Comparison of ENCODE assay signal across 15 cellular contexts in the genomic region with DNA sequence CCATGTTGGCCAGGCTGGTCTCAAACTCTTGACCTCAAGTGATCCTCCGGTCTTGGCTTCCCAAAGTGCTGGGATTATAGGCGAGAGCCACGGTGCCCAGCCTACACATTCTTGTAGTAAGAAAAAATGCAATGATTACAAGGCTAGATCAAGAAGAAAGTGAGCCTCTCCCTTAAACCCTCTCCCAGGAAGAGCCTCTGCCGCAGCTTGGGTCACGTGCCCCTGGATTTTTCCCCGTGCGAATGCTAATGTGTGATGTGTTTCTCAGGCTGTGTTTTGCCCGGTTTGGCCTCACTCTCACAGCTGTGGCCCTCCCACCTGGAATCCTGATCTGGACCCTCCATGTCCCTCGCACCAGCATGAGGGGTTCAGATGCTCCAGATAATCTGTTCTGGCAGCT. TPM values are rescaled to one million over a fixed set of nuclear protein-coding genes. Genes with fewer than 3 reads are reported as not detected.
"Had no signal": no experiment of that assay in that cellular context is flagged by ENCODE, and none has a peak within 500 bp of the region (broad histone marks: within the 10 kb centered on the region; RNA-seq: fewer than 3 reads in every experiment).

No MANE protein-coding gene starts in this region.

- H3K27me3 ChIP-seq: spleen had no signal

- DNase-seq: activated CD4-positive, alpha-beta memory T cell treated with anti-CD3 and anti-CD28 coated beads, Interleukin-2, amount 10 ng/mL, durations not matched to agents 7 days and 5 days; activated CD4-positive, alpha-beta T cell treated with anti-CD3 and anti-CD28 coated beads for 48 hours; activated effector memory CD4-positive, alpha-beta T cell treated with Interleukin-2 at 50 U/mL for 16 hours; activated naive CD4-positive, alpha-beta T cell treated with anti-CD3 and anti-CD28 coated beads, Interleukin-2, amount 10 ng/mL, durations not matched to agents 7 days and 5 days; activated T-cell treated with anti-CD3 and anti-CD28 coated beads, Interleukin-2, amount 50 U/mL, for 72 hours; foreskin fibroblast; hypothalamus; nucleus accumbens; spleen; stimulated activated CD4-positive, alpha-beta T cell treated with anti-CD3 and anti-CD28 coated beads, Interleukin-4, amount 100 ng/mL, for 24 hours; stimulated activated naive CD4-positive, alpha-beta T cell treated with Interleukin-2 at 50 U/mL for 16 hours; T-helper 9 cell had no signal

- H3K4me3 ChIP-seq: spleen, thoracic aorta had no signal

- H3K9me3 ChIP-seq: spleen, thoracic aorta had no signal

- ATAC-seq: activated T-cell treated with anti-CD3 and anti-CD28 coated beads, Interleukin-2, amount 50 U/mL, for 72 hours had no signal

- H3K27ac ChIP-seq: epithelial cell of prostate, spleen, thoracic aorta had no signal

- H3K36me3 ChIP-seq: spleen, thoracic aorta had no signal

- H3K4me1 ChIP-seq: spleen had no signal

RNA-seq across cellular contexts. Expression of a gene that starts 6.9 kb away (rescaled TPM):
- total RNA-seq: activated CD4-positive, alpha-beta memory T cell treated with anti-CD3 and anti-CD28 coated beads, Interleukin-2, amount 10 ng/mL, durations not matched to agents 7 days and 5 days; T-helper 1 cell treated with Interleukin-12 subunit alpha and Interleukin-12 subunit beta and Interleukin-4 antibody, amounts not matched to agents 30 ng/mL and 1 ng/mL, for 36 hours had no signal
